Comparison of ENCODE assay signal across 1 cellular context in genomic region chr1:227315500-227316346, GRCh38.
TF ChIP-seq lines count a peak whose summit lies in the region.

No MANE protein-coding gene starts in this region.

TF ChIP-seq in HepG2, 621 proteins besides CTCF, POLR2A, EP300 and RAD21 (continued from another document and continues in another):
- TF ChIP-seq SOX5 (CRISPR knock-in tag; IDR thresholded peaks at IDR 0.05; ENCODE audit: borderline replicate concordance) (peak; percentile 29; the same call in 1 of the 2 replicates), CEBPG (CRISPR knock-in tag; IDR thresholded peaks at IDR 0.05) (peak; percentile 88), HBP1 (CRISPR knock-in tag; IDR thresholded peaks at IDR 0.05; ENCODE audit: low read depth) (peak; percentile 57; the same call in 1 of the 2 replicates), NFATC3 (CRISPR knock-in tag; IDR thresholded peaks at IDR 0.05) (no peak), ZNF652 (CRISPR knock-in tag; IDR thresholded peaks at IDR 0.05; ENCODE audit: borderline replicate concordance, low read depth) (no peak), MED13 (CRISPR knock-in tag; IDR thresholded peaks at IDR 0.05) (no peak), MXD3 (CRISPR knock-in tag; IDR thresholded peaks at IDR 0.05) (no peak), IKZF4 (CRISPR knock-in tag; IDR thresholded peaks at IDR 0.05; ENCODE audit: borderline replicate concordance, low read depth, not compliant biosample characterization) (no peak), ARNT (IDR thresholded peaks at IDR 0.05) (no peak), ATF5 (CRISPR knock-in tag; IDR thresholded peaks at IDR 0.05; ENCODE audit: low read depth) (no peak), FOXP1 (IDR thresholded peaks at IDR 0.05) (no peak), FOXP1 (CRISPR knock-in tag; IDR thresholded peaks at IDR 0.05) (0 out of 2 replicates have a peak, but pooled peaks have one; percentile 12), HDAC1 (CRISPR knock-in tag; IDR thresholded peaks at IDR 0.05) (0 out of 2 replicates have a peak, but pooled peaks have one; percentile 30), RBFOX2 (IDR thresholded peaks at IDR 0.05; ENCODE audit: low read depth, low read length) (no peak), HNF4A (CRISPR knock-in tag; IDR thresholded peaks at IDR 0.05) (peak; percentile 95), ZMYM4 (CRISPR knock-in tag; IDR thresholded peaks at IDR 0.05) (peak; percentile 34; the same call in 1 of the 2 replicates), MEIS1 (CRISPR knock-in tag; IDR thresholded peaks at IDR 0.05; ENCODE audit: borderline replicate concordance) (no peak), PCBP2 (optimal IDR thresholded peaks at IDR 0.05; ENCODE audit: low read depth, low read length, poor library complexity, severe bottlenecking) (no peak), ZNF264 (CRISPR knock-in tag; IDR thresholded peaks at IDR 0.05) (0 out of 2 replicates have a peak, but pooled peaks have one; percentile 50), SOX13 (IDR thresholded peaks at IDR 0.05) (no peak), SOX13 (CRISPR knock-in tag; conservative IDR thresholded peaks at IDR 0.05 in 1 of 2, IDR thresholded peaks at IDR 0.05 in 1 of 2) (peak in 1 of 2 experiments; percentile 46; a peak in 1 of 4 replicates), ETV5 (CRISPR knock-in tag; IDR thresholded peaks at IDR 0.05; ENCODE audit: borderline replicate concordance) (no peak), ATF4 (CRISPR knock-in tag; IDR thresholded peaks at IDR 0.05) (peak in 1 of 2 experiments; percentile 45; a peak in 1 of 4 replicates), AGO1 (IDR thresholded peaks at IDR 0.05; ENCODE audit: low read depth, low read length, poor library complexity, severe bottlenecking) (no peak), TEF (CRISPR knock-in tag; IDR thresholded peaks at IDR 0.05) (no peak), KMT2B (CRISPR knock-in tag; IDR thresholded peaks at IDR 0.05) (peak; percentile 30; the same call in 1 of the 2 replicates), KMT2A (CRISPR knock-in tag; IDR thresholded peaks at IDR 0.05) (peak; percentile 64; the same call in 1 of the 2 replicates), PRMT3 (CRISPR knock-in tag; IDR thresholded peaks at IDR 0.05; ENCODE audit: borderline replicate concordance, low read depth) (no peak), ZBTB21 (CRISPR knock-in tag; IDR thresholded peaks at IDR 0.05) (peak; percentile 43; the same call in 1 of the 2 replicates), AGO2 (optimal IDR thresholded peaks at IDR 0.05; ENCODE audit: low read depth, low read length) (no peak), ARID5B (CRISPR knock-in tag; IDR thresholded peaks at IDR 0.05) (peak; percentile 78), MIER2 (CRISPR knock-in tag; IDR thresholded peaks at IDR 0.05) (0 out of 2 replicates have a peak, but pooled peaks have one; percentile 12), TFDP2 (CRISPR knock-in tag; IDR thresholded peaks at IDR 0.05) (no peak), MED1 (CRISPR knock-in tag; IDR thresholded peaks at IDR 0.05) (peak; percentile 51; the same call in 1 of the 2 replicates), ZNF691 (CRISPR knock-in tag; IDR thresholded peaks at IDR 0.05; ENCODE audit: borderline replicate concordance, low read depth) (no peak), TBX2 (CRISPR knock-in tag; IDR thresholded peaks at IDR 0.05; ENCODE audit: borderline replicate concordance) (no peak), FOXO1 (CRISPR knock-in tag; IDR thresholded peaks at IDR 0.05) (no peak; the same call in 1 of the 2 replicates), ZFY (CRISPR knock-in tag; IDR thresholded peaks at IDR 0.05) (no peak), ZNF207 (IDR thresholded peaks at IDR 0.05; ENCODE audit: borderline replicate concordance) (no peak), ZBTB26 (CRISPR knock-in tag; IDR thresholded peaks at IDR 0.05; ENCODE audit: borderline replicate concordance) (no peak), ATF7-NPFF (CRISPR knock-in tag; IDR thresholded peaks at IDR 0.05; ENCODE audit: low read depth) (no peak), RFX1 (IDR thresholded peaks at IDR 0.05) (no peak), THAP11 (CRISPR knock-in tag; IDR thresholded peaks at IDR 0.05) (peak; percentile 32; the same call in 1 of the 2 replicates), KLF13 (CRISPR knock-in tag; IDR thresholded peaks at IDR 0.05) (no peak), ZNF816 (CRISPR knock-in tag; IDR thresholded peaks at IDR 0.05; ENCODE audit: borderline replicate concordance) (no peak), ZBED4 (CRISPR knock-in tag; IDR thresholded peaks at IDR 0.05; ENCODE audit: borderline replicate concordance) (no peak), IRF2 (CRISPR knock-in tag; IDR thresholded peaks at IDR 0.05) (0 out of 2 replicates have a peak, but pooled peaks have one; percentile 37), PRDM4 (CRISPR knock-in tag; IDR thresholded peaks at IDR 0.05; ENCODE audit: borderline replicate concordance) (no peak)
